In genomic region chr6:38191418-38191817, GRCh38 we compare ENCODE assay signal across 22 cellular contexts.
"Had no signal": no experiment of that assay in that cellular context is flagged by ENCODE, and none has a peak within 500 bp of the region (broad histone marks: within the 10 kb centered on the region; RNA-seq: fewer than 3 reads in every experiment).

No MANE protein-coding gene starts in this region.

- ATAC-seq: foreskin keratinocyte; heart left ventricle; left colon; left ventricle myocardium superior; mucosa of descending colon; naive thymus-derived CD8-positive, alpha-beta T cell; pancreas; stimulated activated effector memory CD8-positive, alpha-beta T cell treated with anti-CD3 and anti-CD28 coated beads, Interleukin-12 subunit alpha, Interleukin-12 subunit beta, amount 100 ng/mL, for 72 hours; upper lobe of right lung had no signal

- H3K4me3 Mint-ChIP-seq: stimulated activated effector memory CD8-positive, alpha-beta T cell treated with anti-CD3 and anti-CD28 coated beads, Interleukin-12 subunit alpha, Interleukin-12 subunit beta, amount 100 ng/mL, for 72 hours; stimulated activated naive CD8-positive, alpha-beta T cell treated with anti-CD3 and anti-CD28 coated beads, Interleukin-15, Interleukin-2, amounts not matched to agents 100 ng/mL and 50 ng/mL, for 24 hours had no signal

- H3K4me1 ChIP-seq: colonic mucosa, foreskin keratinocyte, heart left ventricle, pancreas, prostate gland, right lobe of liver, testis, upper lobe of right lung, vagina had no signal

- H3K4me3 ChIP-seq: colonic mucosa, heart left ventricle, mucosa of descending colon, pancreas, prostate gland, right lobe of liver, testis, tibial nerve, upper lobe of right lung, vagina had no signal

- H3K36me3 ChIP-seq: colonic mucosa, pancreas, prostate gland, right lobe of liver, upper lobe of right lung, vagina had no signal

- H3K27ac Mint-ChIP-seq: stimulated activated effector memory CD8-positive, alpha-beta T cell treated with anti-CD3 and anti-CD28 coated beads, Interleukin-12 subunit alpha, Interleukin-12 subunit beta, amount 100 ng/mL, for 72 hours; stimulated activated naive CD8-positive, alpha-beta T cell treated with anti-CD3 and anti-CD28 coated beads, Interleukin-15, Interleukin-2, amounts not matched to agents 100 ng/mL and 50 ng/mL, for 24 hours had no signal

- H3K27me3 Mint-ChIP-seq: naive thymus-derived CD8-positive, alpha-beta T cell; stimulated activated naive CD8-positive, alpha-beta T cell treated with anti-CD3 and anti-CD28 coated beads, Interleukin-15, Interleukin-2, amounts not matched to agents 100 ng/mL and 50 ng/mL, for 24 hours had no signal

- FAIRE-seq: endothelial cell of umbilical vein, pancreas had no signal

- H3K27me3 ChIP-seq: colonic mucosa, foreskin keratinocyte, heart left ventricle, pancreas, right lobe of liver, testis, tibial nerve, upper lobe of right lung, vagina had no signal

- DNase-seq: colonic mucosa; dermis blood vessel endothelial cell; erythroblast; foreskin keratinocyte; hippocampal formation; left colon; left ventricle myocardium superior; mucosa of descending colon; naive thymus-derived CD8-positive, alpha-beta T cell; nucleus accumbens; pancreas; stimulated activated CD4-positive, alpha-beta T cell treated with anti-CD3 and anti-CD28 coated beads, Interleukin-4, amount 100 ng/mL, for 1 hour; testis; upper lobe of right lung had no signal

- H3K9me3 ChIP-seq: colonic mucosa, heart left ventricle, mucosa of descending colon, pancreas, prostate gland, right lobe of liver, testis, tibial nerve, upper lobe of right lung, vagina had no signal

- H3K27ac ChIP-seq: colonic mucosa, foreskin keratinocyte, heart left ventricle, pancreas, prostate gland, right lobe of liver, testis, tibial nerve, upper lobe of right lung, vagina had no signal

- H3K9me3 Mint-ChIP-seq: naive thymus-derived CD8-positive, alpha-beta T cell; stimulated activated effector memory CD8-positive, alpha-beta T cell treated with anti-CD3 and anti-CD28 coated beads, Interleukin-12 subunit alpha, Interleukin-12 subunit beta, amount 100 ng/mL, for 72 hours; stimulated activated naive CD8-positive, alpha-beta T cell treated with anti-CD3 and anti-CD28 coated beads, Interleukin-15, Interleukin-2, amounts not matched to agents 100 ng/mL and 50 ng/mL, for 24 hours had no signal
